Comparison of ENCODE assay signal across 8 cellular contexts in genomic region chr10:72259491-72260214, GRCh38. TPM values are rescaled to one million over a fixed set of nuclear protein-coding genes. Genes with fewer than 3 reads are reported as not detected.
DNase-seq lines count a peak whose midpoint lies in the region; ATAC-seq, FAIRE-seq and TF ChIP-seq lines count a peak whose summit lies in the region.

No MANE protein-coding gene starts in this region.

- peak overlapping the region; percentile 98 for H2AFZ ChIP-seq in endothelial cell of umbilical vein (ENCODE audit: low read depth, low read length)

- peaks cover 24% of the 10 kb centered on the region for H3K4me1 ChIP-seq in endothelial cell of umbilical vein (ENCODE audit: control insufficient read depth, extremely low read depth, insufficient read depth, low read length)
- H3K4me1 ChIP-seq in pancreas: peaks cover 23 to 48% (median 40%) of the 10 kb centered on the region in 3 donors

- no peaks in the 10 kb centered on the region for H3K79me2 ChIP-seq in endothelial cell of umbilical vein (ENCODE audit: control insufficient read depth, insufficient read depth, low read length)

- H3K9ac ChIP-seq in endothelial cell of umbilical vein (replicated peaks; ENCODE audit: extremely low read depth, insufficient read depth, low read length): no peak overlapping the region

- no peak for TF ChIP-seq POLR2A in endothelial cell of umbilical vein (IDR thresholded peaks at IDR 0.05; ENCODE audit: low read depth, low read length)

- intact Hi-C loops in endothelial cell of umbilical vein (cut with micrococcal nuclease) (loop anchor here (1.0 kb wide), 1 partner anchor 14 kb away; the partner anchor contains the start of gene DDIT4), pancreas (cut with DNase I) (no loop called here)

- 76 to 86% methylated on average over 4 of the region's 4 CpGs for WGBS in pancreas, 2 donors

- BruUV-seq in endothelial cell of umbilical vein (replicated peaks; lab: Mats Ljungman, UMichigan): no TSS peak

- H3K4me2 ChIP-seq in endothelial cell of umbilical vein (ENCODE audit: insufficient read depth, low read length): no peak overlapping the region

- no peaks in the 10 kb centered on the region for H3K9me1 ChIP-seq in endothelial cell of umbilical vein (replicated peaks; ENCODE audit: control insufficient read depth, extremely low read depth, insufficient read depth, low read length)

- peak; percentile 62 for DNase-seq in GM12865 (ENCODE audit: low read depth)
- DNase-seq in RPMI7951 (ENCODE audit: low read depth): peak; percentile 90
- no peak for DNase-seq in endothelial cell of umbilical vein (ENCODE audit: low read depth, low spot score)
- no peak for DNase-seq in pancreas
- DNase-seq in stimulated activated CD8-positive, alpha-beta memory T cell treated with anti-CD3 and anti-CD28 coated beads, Interleukin-4, amount 100 ng/mL, for 48 hours: no peak
- no peak for DNase-seq in COR-L47 (lab: John Stamatoyannopoulos, UW)
- DNase-seq in activated CD4-positive, alpha-beta T cell treated with anti-CD3 and anti-CD28 coated beads for 4 hours: no peak

- ATAC-seq in pancreas (no peak), GM21528 (IDR thresholded peaks at IDR 0.05; ENCODE audit: low FRiP score, unreplicated experiment) (no peak)

- TF ChIP-seq CTCF in GM12865 (IDR thresholded peaks at IDR 0.05; ENCODE audit: insufficient read depth, low read depth, low read length, missing control alignments): no peak
- TF ChIP-seq CTCF in endothelial cell of umbilical vein (IDR thresholded peaks at IDR 0.05; ENCODE audit: extremely low read depth in 1 of 2, insufficient read depth in 1 of 2, low read depth in 1 of 2, low read length in 2 of 2): no peak
- no peak for TF ChIP-seq CTCF in pancreas (IDR thresholded peaks at IDR 0.05)

- H3K27ac ChIP-seq in endothelial cell of umbilical vein (ENCODE audit: insufficient read depth, low read depth, low read length) (no peak overlapping the region), pancreas (peak overlapping the region in 3 of 4 donors; percentile 55 to 88 (median 76))

- CTCF ChIA-PET in endothelial cell of umbilical vein (lab: Charles Lee): interaction anchor here (1.3 to 2.4 kb wide), 6 partner anchors 12 to 211 kb away, joined by 5 to 12 read pairs (median 7); partner anchors contain the start of gene DDIT4

- POLR2A ChIA-PET in endothelial cell of umbilical vein (lab: Charles Lee): interaction anchor here (2.7 kb wide), 1 partner anchor 14 kb away, joined by 23 read pairs; the partner anchor contains the start of gene DDIT4

- H3K4me3 ChIP-seq in GM12865 (ENCODE audit: low read depth, low read length) (peak overlapping the region; percentile 72), endothelial cell of umbilical vein (replicated peaks in 1 of 3; ENCODE audit: insufficient read depth in 1 of 3, low read depth in 1 of 3, low read length in 3 of 3) (no peak overlapping the region), pancreas (no peak overlapping the region)

- H3K9me3 ChIP-seq in endothelial cell of umbilical vein (replicated peaks; ENCODE audit: control insufficient read depth, insufficient read depth, low read length) (no peaks in the 10 kb centered on the region), pancreas (no peaks in the 10 kb centered on the region)

- dilution Hi-C loops in endothelial cell of umbilical vein (cut with MboI; ENCODE audit: extremely low pct_ligation_motif_present, low sequenced_read_pairs): no loop called here

- FAIRE-seq in endothelial cell of umbilical vein (lab: Jason Lieb, UNC): no peak
- FAIRE-seq in pancreas (lab: Jason Lieb, UNC): no peak

- H4K20me1 ChIP-seq in endothelial cell of umbilical vein (replicated peaks; ENCODE audit: control insufficient read depth, extremely low read depth, insufficient read depth, low read length): no peaks in the 10 kb centered on the region

- H3K36me3 ChIP-seq in endothelial cell of umbilical vein (ENCODE audit: control insufficient read depth in 2 of 2, extremely low read depth in 1 of 2, insufficient read depth in 2 of 2, low read length in 2 of 2) (no peaks in the 10 kb centered on the region), pancreas (no peaks in the 10 kb centered on the region)

- H3K27me3 ChIP-seq in endothelial cell of umbilical vein (ENCODE audit: control insufficient read depth in 2 of 2, insufficient read depth in 2 of 2, low read length in 2 of 2): no peaks in the 10 kb centered on the region
- no peaks in the 10 kb centered on the region for H3K27me3 ChIP-seq in pancreas

TF ChIP-seq in endothelial cell of umbilical vein, 7 proteins besides CTCF, POLR2A, EP300 and RAD21:
- TF ChIP-seq GATA2 (IDR thresholded peaks at IDR 0.05; ENCODE audit: insufficient read depth, insufficient read length, low read depth, low read length) (no peak), JUN (IDR thresholded peaks at IDR 0.05; ENCODE audit: borderline replicate concordance, insufficient read depth, insufficient read length, low read depth) (no peak), FOS (IDR thresholded peaks at IDR 0.05; ENCODE audit: borderline replicate concordance, insufficient read depth, low read length) (no peak), MYC (IDR thresholded peaks at IDR 0.05; ENCODE audit: low read depth, low read length) (no peak), EZH2 (IDR thresholded peaks at IDR 0.05; ENCODE audit: borderline replicate concordance, low read depth, low read length, severe bottlenecking) (no peak), POLR2AphosphoS5 (IDR thresholded peaks at IDR 0.05; ENCODE audit: insufficient read depth, low read depth, low read length) (no peak)
- TF ChIP-seq, protein P1, sequence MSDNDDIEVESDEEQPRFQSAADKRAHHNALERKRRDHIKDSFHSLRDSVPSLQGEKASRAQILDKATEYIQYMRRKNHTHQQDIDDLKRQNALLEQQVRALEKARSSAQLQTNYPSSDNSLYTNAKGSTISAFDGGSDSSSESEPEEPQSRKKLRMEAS (IDR thresholded peaks at IDR 0.05; ENCODE audit: insufficient read depth, insufficient read length): no peak
TF ChIP-seq in endothelial cell of umbilical vein: peak in this region for 0.

RNA-seq across cellular contexts. Expression of gene DDIT4, which starts 14.1 kb away (rescaled TPM):
- 138 and 156 TPM in 2 replicates for total RNA-seq in RPMI7951 (2014; rRNA removed; shearing (Covaris generic))
- 53.0 and 60.4 TPM in 2 replicates for total RNA-seq in endothelial cell of umbilical vein
- polyA plus RNA-seq in endothelial cell of umbilical vein: 64.2 and 65.3 TPM in 2 replicates
- 36.6 and 46.9 TPM in 2 replicates for polyA plus RNA-seq in endothelial cell of umbilical vein (2011; cell fraction: cytosol; rRNA removed)
- 55.1 and 67.4 TPM in 2 replicates for polyA plus RNA-seq in endothelial cell of umbilical vein (2011; cell fraction: nucleus; rRNA removed)
- polyA plus RNA-seq in endothelial cell of umbilical vein (2012): 35.9 and 40.5 TPM in 2 replicates
- 64.6 and 66.6 TPM in 2 replicates for polyA minus RNA-seq in endothelial cell of umbilical vein
- 248 TPM for polyA minus RNA-seq in endothelial cell of umbilical vein (2011; cell fraction: cytosol; rRNA and poly(A)+ RNA removed)
- 57.9 and 87.9 TPM in 2 replicates for polyA minus RNA-seq in endothelial cell of umbilical vein (2011; cell fraction: nucleus; rRNA and poly(A)+ RNA removed)
- total RNA-seq in pancreas: 1,000 to 10,000 TPM in 1 of 6 donors, 100 to 1,000 TPM in 3, 10 to 100 TPM in 2; 61.6 to 1,144 (median 191) TPM
- 100 to 1,000 TPM; 228 to 795 TPM for polyA plus RNA-seq in pancreas

RNA-seq across cellular contexts. Expression of gene ASCC1, which starts 43.6 kb away (rescaled TPM):
- total RNA-seq in RPMI7951 (2014; rRNA removed; shearing (Covaris generic)): 33.3 and 40.3 TPM in 2 replicates
- 24.9 and 28.2 TPM in 2 replicates for total RNA-seq in endothelial cell of umbilical vein
- 14.9 and 16.0 TPM in 2 replicates for polyA plus RNA-seq in endothelial cell of umbilical vein
- polyA plus RNA-seq in endothelial cell of umbilical vein (2011; cell fraction: cytosol; rRNA removed): 19.2 and 19.8 TPM in 2 replicates
- polyA plus RNA-seq in endothelial cell of umbilical vein (2011; cell fraction: nucleus; rRNA removed): 13.6 and 15.4 TPM in 2 replicates
- polyA plus RNA-seq in endothelial cell of umbilical vein (2012): 24.8 and 28.0 TPM in 2 replicates
- 15.5 and 29.6 TPM in 2 replicates for polyA minus RNA-seq in endothelial cell of umbilical vein
- 30.7 TPM for polyA minus RNA-seq in endothelial cell of umbilical vein (2011; cell fraction: cytosol; rRNA and poly(A)+ RNA removed)
- 14.8 and 16.6 TPM in 2 replicates for polyA minus RNA-seq in endothelial cell of umbilical vein (2011; cell fraction: nucleus; rRNA and poly(A)+ RNA removed)
- 10 to 100 TPM; 11.7 to 26.0 (median 16.9) TPM for total RNA-seq in pancreas
- 10 to 100 TPM in 1 of 2 donors, 1 to 10 TPM in 1; 5.4 to 10.5 TPM for polyA plus RNA-seq in pancreas

RNA-seq across cellular contexts. Expression of gene ANAPC16, which starts 43.8 kb away (rescaled TPM):
- 53.6 and 70.4 TPM in 2 replicates for total RNA-seq in RPMI7951 (2014; rRNA removed; shearing (Covaris generic))
- 44.2 and 44.4 TPM in 2 replicates for total RNA-seq in endothelial cell of umbilical vein
- polyA plus RNA-seq in endothelial cell of umbilical vein: 32.2 and 38.1 TPM in 2 replicates
- polyA plus RNA-seq in endothelial cell of umbilical vein (2011; cell fraction: cytosol; rRNA removed): 43.3 and 47.2 TPM in 2 replicates
- polyA plus RNA-seq in endothelial cell of umbilical vein (2011; cell fraction: nucleus; rRNA removed): 16.6 and 16.9 TPM in 2 replicates
- polyA plus RNA-seq in endothelial cell of umbilical vein (2012): 39.8 and 46.4 TPM in 2 replicates
- polyA minus RNA-seq in endothelial cell of umbilical vein: 21.9 and 28.2 TPM in 2 replicates
- 20.9 TPM for polyA minus RNA-seq in endothelial cell of umbilical vein (2011; cell fraction: cytosol; rRNA and poly(A)+ RNA removed)
- 3.8 and 5.8 TPM in 2 replicates for polyA minus RNA-seq in endothelial cell of umbilical vein (2011; cell fraction: nucleus; rRNA and poly(A)+ RNA removed)
- total RNA-seq in pancreas: 10 to 100 TPM; 52.4 to 92.6 (median 68.0) TPM
- polyA plus RNA-seq in pancreas: 100 to 1,000 TPM in 1 of 2 donors, 10 to 100 TPM in 1; 92.0 to 153 TPM

Comparison
In these comparisons a context has a peak if more than half of its experiments do, and no peak if none do; other contexts are left out.
1. DNase-seq: peak in GM12865 (single experiment) and RPMI7951 (single experiment); none in endothelial cell of umbilical vein (single experiment), pancreas (0 of 6), stimulated activated CD8-positive, alpha-beta memory T cell treated with anti-CD3 and anti-CD28 coated beads, Interleukin-4, amount 100 ng/mL, for 48 hours (single experiment), COR-L47 (single experiment) and activated CD4-positive, alpha-beta T cell treated with anti-CD3 and anti-CD28 coated beads for 4 hours (0 of 2).